In genomic region chr5:113070901-113071300, GRCh38 we compare ENCODE assay signal across 1 cellular context.
TF ChIP-seq lines count a peak whose summit lies in the region.

No MANE protein-coding gene starts in this region.

TF ChIP-seq in K562, 482 proteins besides CTCF, POLR2A, EP300 and RAD21:
- TF ChIP-seq TEAD4 (IDR thresholded peaks at IDR 0.05; ENCODE audit: low read length) (no peak), TEAD4 (CRISPR knock-in tag; IDR thresholded peaks at IDR 0.05; ENCODE audit: borderline replicate concordance) (no peak), E2F6 (IDR thresholded peaks at IDR 0.05; ENCODE audit: borderline replicate concordance in 1 of 2, extremely low read depth in 1 of 2, insufficient read depth in 1 of 2, insufficient read length in 1 of 2, low read depth in 1 of 2, low read length in 1 of 2, poor library complexity in 1 of 2, severe bottlenecking in 1 of 2) (no peak), PML (IDR thresholded peaks at IDR 0.05; ENCODE audit: low read length) (0 out of 2 replicates have a peak, but pooled peaks have one; percentile 6), MYNN (IDR thresholded peaks at IDR 0.05) (peak; percentile 37; the same call in 1 of the 2 replicates), MYNN (CRISPR knock-in tag; IDR thresholded peaks at IDR 0.05) (no peak), ELF4 (CRISPR knock-in tag; IDR thresholded peaks at IDR 0.05) (no peak), NFYB (IDR thresholded peaks at IDR 0.05; ENCODE audit: extremely low read depth, insufficient read length) (no peak)
